ENCODE assay signal across 17 cellular contexts in the genomic region with DNA sequence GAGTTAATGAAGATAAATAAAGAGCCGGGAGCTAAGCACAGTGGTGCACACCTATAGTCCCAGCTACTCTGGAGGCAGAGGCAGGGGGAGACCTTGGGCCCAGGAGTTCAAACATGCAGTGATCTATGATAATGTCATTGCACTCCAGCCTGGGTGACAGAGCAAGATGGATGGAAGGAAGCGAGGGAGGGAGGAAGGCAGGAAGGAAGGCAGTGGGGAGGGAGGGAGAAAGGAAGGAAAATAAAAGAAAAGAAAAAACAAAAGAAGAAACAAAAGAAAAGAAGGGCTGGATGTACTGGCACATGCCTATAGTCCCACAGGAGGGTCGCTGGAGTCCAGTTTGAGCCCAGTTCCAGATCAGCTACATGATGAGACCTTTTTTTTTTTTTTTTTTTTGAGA. TPM values are rescaled to one million over a fixed set of nuclear protein-coding genes. Genes with fewer than 3 reads are reported as not detected.
A peak's percentile ranks its signal among the peaks of the same experiment; 100 is the strongest.
DNase-seq lines count a peak whose midpoint lies in the region; ATAC-seq, FAIRE-seq and TF ChIP-seq lines count a peak whose summit lies in the region.
"Had no signal": no experiment of that assay in that cellular context is flagged by ENCODE, and none has a peak within 500 bp of the region (broad histone marks: within the 10 kb centered on the region; RNA-seq: fewer than 3 reads in every experiment).

No MANE protein-coding gene starts in this region.

- no peak overlapping the region for H3K27ac Mint-ChIP-seq in progenitor cell of endocrine pancreas
- H3K27ac Mint-ChIP-seq: CD8-positive, alpha-beta T cell; IgD-negative memory B cell had no signal

- H3K4me3 Mint-ChIP-seq in progenitor cell of endocrine pancreas (ENCODE audit: low read depth) = no peak overlapping the region
- H3K4me3 Mint-ChIP-seq: CD8-positive, alpha-beta T cell; IgD-negative memory B cell had no signal

- peaks cover 7% of the 10 kb centered on the region for H3K4me1 Mint-ChIP-seq in progenitor cell of endocrine pancreas (ENCODE audit: low read depth)

- H3K36me3 ChIP-seq in HepG2 (replicated peaks in 1 of 2; ENCODE audit: control insufficient read depth in 1 of 2, insufficient read depth in 2 of 2, low read length in 2 of 2) = no peaks in the 10 kb centered on the region
- no peaks in the 10 kb centered on the region for H3K36me3 ChIP-seq in right lobe of liver
- H3K36me3 ChIP-seq: BE2C had no signal

- BruUV-seq in HepG2 (replicated peaks; lab: Mats Ljungman, UMichigan) = no TSS peak

- H3K9me3 Mint-ChIP-seq in progenitor cell of endocrine pancreas (ENCODE audit: low read depth) = no peaks in the 10 kb centered on the region
- H3K9me3 Mint-ChIP-seq: CD8-positive, alpha-beta T cell; IgD-negative memory B cell had no signal

- TF ChIP-seq POLR2A in HepG2 (IDR thresholded peaks at IDR 0.05; ENCODE audit: insufficient read depth in 1 of 2, low read depth in 2 of 2, low read length in 2 of 2) (no peak), right lobe of liver (IDR thresholded peaks at IDR 0.05) (no peak)

- H3K9me3 ChIP-seq in HepG2 (ENCODE audit: low read length) (no peaks in the 10 kb centered on the region), right lobe of liver (no peaks in the 10 kb centered on the region)
- H3K9me3 ChIP-seq: BE2C had no signal

- H3K4me1 ChIP-seq in HepG2 (ENCODE audit: insufficient read depth, low read length) (peaks cover 22% of the 10 kb centered on the region), right lobe of liver (peaks cover 0 to 5% (median 0%) of the 10 kb centered on the region in 4 donors)

- no peaks in the 10 kb centered on the region for H4K20me1 ChIP-seq in HepG2 (ENCODE audit: insufficient read depth, low read length)

- TF ChIP-seq CTCF in HepG2 (CRISPR knock-in tag; IDR thresholded peaks at IDR 0.05) = no peak
- no peak for TF ChIP-seq CTCF in right lobe of liver (IDR thresholded peaks at IDR 0.05)
- TF ChIP-seq CTCF in progenitor cell of endocrine pancreas (IDR thresholded peaks at IDR 0.05; ENCODE audit: unreplicated experiment) = no peak

- POLR2A ChIA-PET in HepG2 (lab: Yijun Ruan, JAX) = no interaction called here

- ATAC-seq in HepG2 (peak; percentile 74), right lobe of liver (no peak), HG03521 (IDR thresholded peaks at IDR 0.05; ENCODE audit: unreplicated experiment) (no peak)
- ATAC-seq: CD8-positive, alpha-beta T cell; Panc1; Right ventricle myocardium inferior had no signal

- CTCF ChIA-PET in HepG2 (lab: Yijun Ruan, JAX; ENCODE audit: low intra/inter-chr PET ratio, low total read pairs) = no interaction called here

- FAIRE-seq in HepG2 (lab: Jason Lieb, UNC) = no peak
- FAIRE-seq: H54 had no signal

- in situ Hi-C loops in HepG2 (cut with HindIII; ENCODE audit: extremely low pct_ligation_motif_present, low pct_unique_long_range_greater_than_20kb) = no loop called here

- TF ChIP-seq RAD21 in HepG2 (CRISPR knock-in tag; IDR thresholded peaks at IDR 0.05) = no peak

- H3K9ac ChIP-seq in HepG2 (ENCODE audit: insufficient read depth, low read depth, low read length) = no peak overlapping the region

- H2AFZ ChIP-seq in HepG2 (ENCODE audit: low read length) = no peak overlapping the region

- DNase-seq in HepG2 (ENCODE audit: low spot score) (no peak), right lobe of liver (no peak), progenitor cell of endocrine pancreas (ENCODE audit: low spot score, unreplicated experiment) (no peak)
- DNase-seq: BE2C; CD8-positive, alpha-beta T cell; NCI-H1105 treated with DMSO at 0.1 percent for 48 hours; NCI-H187; NCI-H226; NCI-H524 treated with DMSO at 0.1 percent for 48 hours had no signal

- no peaks in the 10 kb centered on the region for H3K79me2 ChIP-seq in HepG2 (ENCODE audit: insufficient read depth, low read length)

- peak overlapping the region; percentile 20; the same call in 1 of the 2 replicates for H3K4me2 ChIP-seq in HepG2 (ENCODE audit: low read depth, low read length)

- H3K27ac ChIP-seq in HepG2 (ENCODE audit: extremely low read length, insufficient read depth, low read length) (no peak overlapping the region), right lobe of liver (no peak overlapping the region)
- H3K27ac ChIP-seq: 22Rv1 had no signal

- H3K27me3 ChIP-seq in HepG2 (ENCODE audit: control insufficient read depth in 1 of 2, insufficient read depth in 2 of 2, low read length in 2 of 2) = no peaks in the 10 kb centered on the region
- H3K27me3 ChIP-seq in right lobe of liver = no peaks in the 10 kb centered on the region
- H3K27me3 ChIP-seq: BE2C had no signal

- no peaks in the 10 kb centered on the region for H3K27me3 Mint-ChIP-seq in progenitor cell of endocrine pancreas
- H3K27me3 Mint-ChIP-seq: IgD-negative memory B cell had no signal

- H3K4me3 ChIP-seq in HepG2 (replicated peaks in 1 of 3; ENCODE audit: insufficient read depth in 1 of 3, low read depth in 2 of 3, low read length in 3 of 3) (no peak overlapping the region), right lobe of liver (no peak overlapping the region)

- 36% methylated on average over 3 of the region's 3 CpGs for WGBS in HepG2 (ENCODE audit: low lambda C conversion rate)
- 60% methylated on average over 3 of the region's 3 CpGs for WGBS in right lobe of liver (ENCODE audit: insufficient coverage, low coverage, low lambda C conversion rate, missing lambda C conversion rate)

- intact Hi-C loops in HepG2 (cut with micrococcal nuclease; ENCODE audit: unreplicated experiment) = no loop called here
- intact Hi-C loops in right lobe of liver (cut with DNase I) = loop anchor here in 1 of 2 donors (5.0 kb wide), 1 partner anchor 67 kb away; a partner anchor contains a TSS

- no peaks in the 10 kb centered on the region for H3K36me3 Mint-ChIP-seq in progenitor cell of endocrine pancreas (ENCODE audit: insufficient read depth)
- H3K36me3 Mint-ChIP-seq: CD8-positive, alpha-beta T cell; IgD-negative memory B cell had no signal

- TF ChIP-seq EP300 in HepG2 (IDR thresholded peaks at IDR 0.05; ENCODE audit: low read depth in 2 of 2, low read length in 2 of 2) (no peak), HepG2 (CRISPR knock-in tag; IDR thresholded peaks at IDR 0.05; ENCODE audit: borderline replicate concordance) (no peak)

RNA-seq across cellular contexts. Expression of a gene that starts 19.0 kb away (rescaled TPM):
- not detected in 2 replicates for total RNA-seq in HepG2 (2016; rRNA removed; fragmentation: Illumina TruSeq; extraction: Trizol)
- total RNA-seq in HepG2 (2016; cell fraction: cytosol; rRNA removed; fragmentation: Illumina TruSeq; extraction: Trizol; ENCODE audit: low read depth) = not detected in 2 replicates
- not detected in 2 replicates for total RNA-seq in HepG2 (2016; cell fraction: insoluble cytoplasmic fraction; rRNA removed; fragmentation: Illumina TruSeq; extraction: Trizol)
- total RNA-seq in HepG2 (2016; cell fraction: membrane; rRNA removed; fragmentation: Illumina TruSeq; extraction: Trizol) = not detected in 2 replicates
- not detected in 2 replicates for total RNA-seq in HepG2 (2016; cell fraction: nucleus; rRNA removed; fragmentation: Illumina TruSeq; extraction: Trizol)
- polyA plus RNA-seq in HepG2 (2011; rRNA removed) = not detected in 2 replicates
- not detected in 2 replicates for polyA plus RNA-seq in HepG2 (2011; cell fraction: cytosol; rRNA removed)
- not detected in 2 replicates for polyA plus RNA-seq in HepG2 (2011; cell fraction: nucleus; rRNA removed)
- not detected in 2 replicates for polyA plus RNA-seq in HepG2 (2012)
- polyA plus RNA-seq in HepG2 (2016; cell fraction: cytosol; fragmentation: Illumina TruSeq; extraction: Trizol; ENCODE audit: low read depth) = not detected in 2 replicates
- polyA plus RNA-seq in HepG2 (2016; cell fraction: insoluble cytoplasmic fraction; fragmentation: Illumina TruSeq; extraction: Trizol; ENCODE audit: low read depth) = not detected in 2 replicates
- polyA plus RNA-seq in HepG2 (2016; cell fraction: membrane; fragmentation: Illumina TruSeq; extraction: Trizol; ENCODE audit: low read depth) = not detected in 2 replicates
- not detected in 2 replicates for polyA plus RNA-seq in HepG2 (2016; cell fraction: nucleus; fragmentation: Illumina TruSeq; extraction: Trizol; ENCODE audit: insufficient read depth, low read depth)
- not detected in 2 replicates for polyA minus RNA-seq in HepG2 (2011; rRNA and poly(A)+ RNA removed; ENCODE audit: low replicate concordance)
- polyA minus RNA-seq in HepG2 (2011; cell fraction: cytosol; rRNA and poly(A)+ RNA removed) = not detected in 2 replicates
- not detected in 2 replicates for polyA minus RNA-seq in HepG2 (2011; cell fraction: nucleus; rRNA and poly(A)+ RNA removed)
- not detected for total RNA-seq in right lobe of liver
- 0.10 TPM in 1 of 2 replicates, not detected in the other for total RNA-seq in progenitor cell of endocrine pancreas
- total RNA-seq: CD8-positive, alpha-beta T cell; HT1080; LHCN-M2; Right ventricle myocardium inferior had no signal
- polyA plus RNA-seq: IgD-negative memory B cell had no signal

RNA-seq across cellular contexts. Expression of a gene that starts 24.9 kb away (rescaled TPM):
- total RNA-seq in HepG2 (2016; rRNA removed; fragmentation: Illumina TruSeq; extraction: Trizol) = 27.5 and 46.7 TPM in 2 replicates
- total RNA-seq in HepG2 (2016; cell fraction: cytosol; rRNA removed; fragmentation: Illumina TruSeq; extraction: Trizol; ENCODE audit: low read depth) = 3.0 and 3.4 TPM in 2 replicates
- 29.7 and 40.6 TPM in 2 replicates for total RNA-seq in HepG2 (2016; cell fraction: insoluble cytoplasmic fraction; rRNA removed; fragmentation: Illumina TruSeq; extraction: Trizol)
- total RNA-seq in HepG2 (2016; cell fraction: membrane; rRNA removed; fragmentation: Illumina TruSeq; extraction: Trizol) = 13.8 and 14.7 TPM in 2 replicates
- 23.5 and 24.3 TPM in 2 replicates for total RNA-seq in HepG2 (2016; cell fraction: nucleus; rRNA removed; fragmentation: Illumina TruSeq; extraction: Trizol)
- polyA plus RNA-seq in HepG2 (2011; rRNA removed) = 26.5 and 27.3 TPM in 2 replicates
- polyA plus RNA-seq in HepG2 (2011; cell fraction: cytosol; rRNA removed) = 18.2 TPM in 2 replicates
- 30.1 and 31.9 TPM in 2 replicates for polyA plus RNA-seq in HepG2 (2011; cell fraction: nucleus; rRNA removed)
- 14.7 and 15.8 TPM in 2 replicates for polyA plus RNA-seq in HepG2 (2012)
- polyA plus RNA-seq in HepG2 (2016; cell fraction: cytosol; fragmentation: Illumina TruSeq; extraction: Trizol; ENCODE audit: low read depth) = 0.63 and 0.79 TPM in 2 replicates
- 22.5 and 22.9 TPM in 2 replicates for polyA plus RNA-seq in HepG2 (2016; cell fraction: insoluble cytoplasmic fraction; fragmentation: Illumina TruSeq; extraction: Trizol; ENCODE audit: low read depth)
- 2.7 and 3.3 TPM in 2 replicates for polyA plus RNA-seq in HepG2 (2016; cell fraction: membrane; fragmentation: Illumina TruSeq; extraction: Trizol; ENCODE audit: low read depth)
- 25.6 and 29.7 TPM in 2 replicates for polyA plus RNA-seq in HepG2 (2016; cell fraction: nucleus; fragmentation: Illumina TruSeq; extraction: Trizol; ENCODE audit: insufficient read depth, low read depth)
- 128 and 335 TPM in 2 replicates for polyA minus RNA-seq in HepG2 (2011; rRNA and poly(A)+ RNA removed; ENCODE audit: low replicate concordance)
- polyA minus RNA-seq in HepG2 (2011; cell fraction: cytosol; rRNA and poly(A)+ RNA removed) = 38.1 and 39.5 TPM in 2 replicates
- 31.4 and 32.7 TPM in 2 replicates for polyA minus RNA-seq in HepG2 (2011; cell fraction: nucleus; rRNA and poly(A)+ RNA removed)
- 10 to 100 TPM; 20.3 to 29.2 (median 23.9) TPM for total RNA-seq in right lobe of liver
- total RNA-seq in progenitor cell of endocrine pancreas = 90.5 and 92.6 TPM in 2 replicates

RNA-seq across cellular contexts. Expression of a gene that starts 33.7 kb away (rescaled TPM):
- total RNA-seq in HepG2 (2016; rRNA removed; fragmentation: Illumina TruSeq; extraction: Trizol) (47.6 and 49.9 TPM in 2 replicates), right lobe of liver (10 to 100 TPM; 22.0 to 29.1 (median 26.7) TPM), progenitor cell of endocrine pancreas (72.1 and 75.0 TPM in 2 replicates)
- total RNA-seq in HepG2 (2016; cell fraction: cytosol; rRNA removed; fragmentation: Illumina TruSeq; extraction: Trizol; ENCODE audit: low read depth) = 6.3 and 7.4 TPM in 2 replicates
- total RNA-seq in HepG2 (2016; cell fraction: insoluble cytoplasmic fraction; rRNA removed; fragmentation: Illumina TruSeq; extraction: Trizol) = 49.9 and 52.5 TPM in 2 replicates
- total RNA-seq in HepG2 (2016; cell fraction: membrane; rRNA removed; fragmentation: Illumina TruSeq; extraction: Trizol) = 10.6 and 11.1 TPM in 2 replicates
- 41.2 and 46.6 TPM in 2 replicates for total RNA-seq in HepG2 (2016; cell fraction: nucleus; rRNA removed; fragmentation: Illumina TruSeq; extraction: Trizol)
- polyA plus RNA-seq in HepG2 (2011; rRNA removed) = 52.0 and 54.0 TPM in 2 replicates
- polyA plus RNA-seq in HepG2 (2011; cell fraction: cytosol; rRNA removed) = 37.5 and 46.8 TPM in 2 replicates
- 182 and 197 TPM in 2 replicates for polyA plus RNA-seq in HepG2 (2011; cell fraction: nucleus; rRNA removed)
- polyA plus RNA-seq in HepG2 (2012) = 40.1 and 43.3 TPM in 2 replicates
- polyA plus RNA-seq in HepG2 (2016; cell fraction: cytosol; fragmentation: Illumina TruSeq; extraction: Trizol; ENCODE audit: low read depth) = 6.0 and 6.9 TPM in 2 replicates
- polyA plus RNA-seq in HepG2 (2016; cell fraction: insoluble cytoplasmic fraction; fragmentation: Illumina TruSeq; extraction: Trizol; ENCODE audit: low read depth) = 54.2 and 64.7 TPM in 2 replicates
- polyA plus RNA-seq in HepG2 (2016; cell fraction: membrane; fragmentation: Illumina TruSeq; extraction: Trizol; ENCODE audit: low read depth) = 9.0 and 9.4 TPM in 2 replicates
- polyA plus RNA-seq in HepG2 (2016; cell fraction: nucleus; fragmentation: Illumina TruSeq; extraction: Trizol; ENCODE audit: insufficient read depth, low read depth) = 70.0 and 70.8 TPM in 2 replicates
- 115 and 225 TPM in 2 replicates for polyA minus RNA-seq in HepG2 (2011; rRNA and poly(A)+ RNA removed; ENCODE audit: low replicate concordance)
- polyA minus RNA-seq in HepG2 (2011; cell fraction: cytosol; rRNA and poly(A)+ RNA removed) = 21.9 and 28.0 TPM in 2 replicates
- polyA minus RNA-seq in HepG2 (2011; cell fraction: nucleus; rRNA and poly(A)+ RNA removed) = 39.3 and 48.9 TPM in 2 replicates

RNA-seq across cellular contexts. Expression of a gene that starts 55.6 kb away (rescaled TPM):
- total RNA-seq in HepG2 (2016; rRNA removed; fragmentation: Illumina TruSeq; extraction: Trizol) (58.0 and 62.6 TPM in 2 replicates), right lobe of liver (10 to 100 TPM; 17.6 to 27.1 (median 20.8) TPM), progenitor cell of endocrine pancreas (58.9 and 60.7 TPM in 2 replicates)
- 35.2 and 36.5 TPM in 2 replicates for total RNA-seq in HepG2 (2016; cell fraction: cytosol; rRNA removed; fragmentation: Illumina TruSeq; extraction: Trizol; ENCODE audit: low read depth)
- total RNA-seq in HepG2 (2016; cell fraction: insoluble cytoplasmic fraction; rRNA removed; fragmentation: Illumina TruSeq; extraction: Trizol) = 58.1 and 59.2 TPM in 2 replicates
- 45.1 and 51.7 TPM in 2 replicates for total RNA-seq in HepG2 (2016; cell fraction: membrane; rRNA removed; fragmentation: Illumina TruSeq; extraction: Trizol)
- 28.7 and 35.7 TPM in 2 replicates for total RNA-seq in HepG2 (2016; cell fraction: nucleus; rRNA removed; fragmentation: Illumina TruSeq; extraction: Trizol)
- polyA plus RNA-seq in HepG2 (2011; rRNA removed) = 38.6 and 40.7 TPM in 2 replicates
- polyA plus RNA-seq in HepG2 (2011; cell fraction: cytosol; rRNA removed) = 42.9 and 57.6 TPM in 2 replicates
- 32.2 and 36.0 TPM in 2 replicates for polyA plus RNA-seq in HepG2 (2011; cell fraction: nucleus; rRNA removed)
- 21.3 and 34.6 TPM in 2 replicates for polyA plus RNA-seq in HepG2 (2012)
- 38.0 and 47.5 TPM in 2 replicates for polyA plus RNA-seq in HepG2 (2016; cell fraction: cytosol; fragmentation: Illumina TruSeq; extraction: Trizol; ENCODE audit: low read depth)
- 49.2 and 59.1 TPM in 2 replicates for polyA plus RNA-seq in HepG2 (2016; cell fraction: insoluble cytoplasmic fraction; fragmentation: Illumina TruSeq; extraction: Trizol; ENCODE audit: low read depth)
- polyA plus RNA-seq in HepG2 (2016; cell fraction: membrane; fragmentation: Illumina TruSeq; extraction: Trizol; ENCODE audit: low read depth) = 39.2 and 41.9 TPM in 2 replicates
- 54.0 and 73.0 TPM in 2 replicates for polyA plus RNA-seq in HepG2 (2016; cell fraction: nucleus; fragmentation: Illumina TruSeq; extraction: Trizol; ENCODE audit: insufficient read depth, low read depth)
- polyA minus RNA-seq in HepG2 (2011; rRNA and poly(A)+ RNA removed; ENCODE audit: low replicate concordance) = 43.6 and 97.4 TPM in 2 replicates
- polyA minus RNA-seq in HepG2 (2011; cell fraction: cytosol; rRNA and poly(A)+ RNA removed) = 15.0 and 19.7 TPM in 2 replicates
- polyA minus RNA-seq in HepG2 (2011; cell fraction: nucleus; rRNA and poly(A)+ RNA removed) = 8.8 and 14.4 TPM in 2 replicates

RNA-seq across cellular contexts. Expression of a gene that starts 59.8 kb away (rescaled TPM):
- total RNA-seq in HepG2 (2016; rRNA removed; fragmentation: Illumina TruSeq; extraction: Trizol) = 462 and 578 TPM in 2 replicates
- total RNA-seq in HepG2 (2016; cell fraction: cytosol; rRNA removed; fragmentation: Illumina TruSeq; extraction: Trizol; ENCODE audit: low read depth) = 461 and 472 TPM in 2 replicates
- total RNA-seq in HepG2 (2016; cell fraction: insoluble cytoplasmic fraction; rRNA removed; fragmentation: Illumina TruSeq; extraction: Trizol) = 478 and 604 TPM in 2 replicates
- total RNA-seq in HepG2 (2016; cell fraction: membrane; rRNA removed; fragmentation: Illumina TruSeq; extraction: Trizol) = 502 and 534 TPM in 2 replicates
- 239 and 246 TPM in 2 replicates for total RNA-seq in HepG2 (2016; cell fraction: nucleus; rRNA removed; fragmentation: Illumina TruSeq; extraction: Trizol)
- polyA plus RNA-seq in HepG2 (2011; rRNA removed) = 440 and 449 TPM in 2 replicates
- polyA plus RNA-seq in HepG2 (2011; cell fraction: cytosol; rRNA removed) = 513 and 623 TPM in 2 replicates
- polyA plus RNA-seq in HepG2 (2011; cell fraction: nucleus; rRNA removed) = 505 and 601 TPM in 2 replicates
- polyA plus RNA-seq in HepG2 (2012) = 398 and 423 TPM in 2 replicates
- polyA plus RNA-seq in HepG2 (2016; cell fraction: cytosol; fragmentation: Illumina TruSeq; extraction: Trizol; ENCODE audit: low read depth) = 472 and 500 TPM in 2 replicates
- polyA plus RNA-seq in HepG2 (2016; cell fraction: insoluble cytoplasmic fraction; fragmentation: Illumina TruSeq; extraction: Trizol; ENCODE audit: low read depth) = 484 and 533 TPM in 2 replicates
- polyA plus RNA-seq in HepG2 (2016; cell fraction: membrane; fragmentation: Illumina TruSeq; extraction: Trizol; ENCODE audit: low read depth) = 441 and 460 TPM in 2 replicates
- polyA plus RNA-seq in HepG2 (2016; cell fraction: nucleus; fragmentation: Illumina TruSeq; extraction: Trizol; ENCODE audit: insufficient read depth, low read depth) = 433 and 469 TPM in 2 replicates
- polyA minus RNA-seq in HepG2 (2011; rRNA and poly(A)+ RNA removed; ENCODE audit: low replicate concordance) = 90.5 and 285 TPM in 2 replicates
- 52.1 and 57.1 TPM in 2 replicates for polyA minus RNA-seq in HepG2 (2011; cell fraction: cytosol; rRNA and poly(A)+ RNA removed)
- 96.6 and 129 TPM in 2 replicates for polyA minus RNA-seq in HepG2 (2011; cell fraction: nucleus; rRNA and poly(A)+ RNA removed)
- total RNA-seq in right lobe of liver = 100 to 1,000 TPM; 122 to 170 (median 146) TPM
- total RNA-seq in progenitor cell of endocrine pancreas = 377 and 379 TPM in 2 replicates
